15 cellular contexts compared by ENCODE assay signal in the genomic region with DNA sequence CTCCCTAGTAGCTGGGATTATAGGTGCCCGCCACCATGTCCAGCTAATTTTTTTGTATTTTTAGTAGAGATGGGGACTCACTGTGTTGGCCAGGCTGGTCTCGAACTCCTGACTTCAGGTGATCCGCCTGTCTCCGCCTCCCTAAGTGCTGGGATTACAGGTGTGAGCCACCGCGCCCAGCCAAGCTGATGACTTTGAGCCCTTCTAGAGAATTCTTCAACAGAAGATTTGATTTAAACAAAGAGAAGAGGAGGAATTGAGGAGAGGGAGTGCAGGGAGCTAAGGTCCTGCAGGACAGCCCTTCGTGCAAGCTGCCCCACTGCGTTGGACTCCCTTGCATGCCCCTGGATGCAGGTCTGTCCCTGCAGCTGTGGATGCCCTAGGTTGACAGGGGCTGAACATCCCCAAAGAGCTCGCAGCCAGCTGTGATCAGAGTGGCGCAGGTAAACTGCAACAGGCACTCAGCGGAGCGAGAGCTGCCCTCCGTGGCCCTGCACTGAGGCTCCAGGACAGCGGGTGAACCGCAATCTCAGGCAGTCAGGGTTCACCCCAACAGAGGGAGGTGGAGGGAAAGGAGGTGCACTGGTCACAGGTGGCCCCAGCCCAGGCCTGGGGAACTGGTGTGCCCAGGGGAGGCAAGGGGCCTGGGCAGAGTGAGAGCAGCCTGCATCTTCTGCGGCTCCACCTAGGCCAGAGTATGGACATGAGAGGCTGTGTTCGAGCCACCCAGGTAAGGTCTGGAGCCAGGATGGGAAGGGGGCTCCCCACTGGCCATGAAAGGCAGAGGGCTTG. TPM values are rescaled to one million over a fixed set of nuclear protein-coding genes. Genes with fewer than 3 reads are reported as not detected.
DNase-seq lines count a peak whose midpoint lies in the region; ATAC-seq, FAIRE-seq and TF ChIP-seq lines count a peak whose summit lies in the region.
"Had no signal": no experiment of that assay in that cellular context is flagged by ENCODE, and none has a peak within 500 bp of the region (broad histone marks: within the 10 kb centered on the region; RNA-seq: fewer than 3 reads in every experiment).

No MANE protein-coding gene starts in this region.

- no peak overlapping the region for H3K9ac ChIP-seq in HepG2 (ENCODE audit: insufficient read depth, low read depth, low read length)

- H3K9me3 ChIP-seq in RWPE2 (ENCODE audit: severe bottlenecking) (peaks cover 2% of the 10 kb centered on the region), HepG2 (ENCODE audit: low read length) (no peaks in the 10 kb centered on the region), testis (no peaks in the 10 kb centered on the region)

- POLR2A ChIA-PET in HepG2 (lab: Yijun Ruan, JAX), result no interaction called here

- H2AFZ ChIP-seq in HepG2 (ENCODE audit: low read length), result no peak overlapping the region

- DNase-seq in activated naive CD4-positive, alpha-beta T cell treated with Interleukin-2 at 50 U/mL for 16 hours, result peak; percentile 0
- no peak for DNase-seq in activated naive CD4-positive, alpha-beta T cell treated with anti-CD3 and anti-CD28 coated beads, Interleukin-2, amount 50 U/mL, for 16 hours
- DNase-seq in RWPE2 (ENCODE audit: low spot score), result peak; percentile 32
- no peak for DNase-seq in HepG2 (ENCODE audit: low spot score)
- peak; percentile 3 for DNase-seq in testis
- DNase-seq in NOMO-1 (lab: John Stamatoyannopoulos, UW; ENCODE audit: unreplicated experiment in 2 of 2), result no peak
- DNase-seq: KBM-7, NCI-H1092 treated with DMSO at 0.1 percent for 48 hours had no signal

- TF ChIP-seq RAD21 in HepG2 (CRISPR knock-in tag; IDR thresholded peaks at IDR 0.05), result no peak

- ATAC-seq in RWPE2 (ENCODE audit: low read depth) (no peak), HepG2 (peak; percentile 16; the same call in 2 of the 3 replicates), HG02623 (IDR thresholded peaks at IDR 0.05; ENCODE audit: unreplicated experiment) (no peak), HG02678 (IDR thresholded peaks at IDR 0.05; ENCODE audit: unreplicated experiment) (no peak)
- ATAC-seq: naive thymus-derived CD4-positive, alpha-beta T cell had no signal

- H3K4me3 ChIP-seq in RWPE2 (ENCODE audit: severe bottlenecking) (no peak overlapping the region), HepG2 (replicated peaks in 1 of 3; ENCODE audit: insufficient read depth in 1 of 3, low read depth in 2 of 3, low read length in 3 of 3) (no peak overlapping the region), testis (no peak overlapping the region)
- H3K4me3 ChIP-seq: lung had no signal

- in situ Hi-C loops in HepG2 (cut with HindIII; ENCODE audit: extremely low pct_ligation_motif_present, low pct_unique_long_range_greater_than_20kb), result loop anchor here (25.0 kb wide), 2 partner anchors 90 to 265 kb away; no protein-coding TSS in a partner anchor

- H3K27ac ChIP-seq in RWPE2 (ENCODE audit: poor library complexity, severe bottlenecking), result no peak overlapping the region
- no peak overlapping the region for H3K27ac ChIP-seq in HepG2 (ENCODE audit: extremely low read length, insufficient read depth, low read length)
- H3K27ac ChIP-seq in testis, result no peak overlapping the region
- H3K27ac ChIP-seq: HL-60 had no signal

- no peak overlapping the region for H3K4me2 ChIP-seq in HepG2 (ENCODE audit: low read depth, low read length)

- intact Hi-C loops in HepG2 (cut with micrococcal nuclease; ENCODE audit: unreplicated experiment), result no loop called here
- intact Hi-C loops in testis (cut with DNase I; ENCODE audit: low total_unique reads), result no loop called here

- no peaks in the 10 kb centered on the region for H3K36me3 ChIP-seq in RWPE2 (ENCODE audit: low read depth)
- no peaks in the 10 kb centered on the region for H3K36me3 ChIP-seq in HepG2 (replicated peaks in 1 of 2; ENCODE audit: control insufficient read depth in 1 of 2, insufficient read depth in 2 of 2, low read length in 2 of 2)
- H3K36me3 ChIP-seq in testis (ENCODE audit: low read depth, missing control alignments), result no peaks in the 10 kb centered on the region

- TF ChIP-seq CTCF in RWPE2 (IDR thresholded peaks at IDR 0.05; ENCODE audit: poor library complexity, severe bottlenecking) (no peak), HepG2 (CRISPR knock-in tag; IDR thresholded peaks at IDR 0.05) (no peak), testis (IDR thresholded peaks at IDR 0.05) (no peak)

- FAIRE-seq in HepG2 (lab: Jason Lieb, UNC), result no peak
- FAIRE-seq: endometrium had no signal

- H3K27me3 ChIP-seq in RWPE2 (ENCODE audit: insufficient read depth, poor library complexity, severe bottlenecking) (no peaks in the 10 kb centered on the region), HepG2 (ENCODE audit: control insufficient read depth in 1 of 2, insufficient read depth in 2 of 2, low read length in 2 of 2) (peaks cover 5 to 21% of the 10 kb centered on the region in 2 experiments; a peak in 4 of 5 replicates), testis (no peaks in the 10 kb centered on the region)

- WGBS in HepG2 (ENCODE audit: low lambda C conversion rate), result 68% methylated on average over 15 of the region's 17 CpGs
- WGBS in testis, 2 donors, result 93 to 95% methylated on average over 13 to 17 of the region's 17 CpGs

- TF ChIP-seq EP300 in HepG2 (IDR thresholded peaks at IDR 0.05; ENCODE audit: low read depth in 2 of 2, low read length in 2 of 2), result no peak
- TF ChIP-seq EP300 in HepG2 (CRISPR knock-in tag; IDR thresholded peaks at IDR 0.05; ENCODE audit: borderline replicate concordance), result no peak

- no peaks in the 10 kb centered on the region for H3K79me2 ChIP-seq in HepG2 (ENCODE audit: insufficient read depth, low read length)

- H3K4me1 ChIP-seq in RWPE2 (ENCODE audit: insufficient read depth, poor library complexity, severe bottlenecking) (peaks cover 7% of the 10 kb centered on the region), HepG2 (ENCODE audit: insufficient read depth, low read length) (peaks cover 7% of the 10 kb centered on the region), testis (peaks cover 28% of the 10 kb centered on the region)

- TF ChIP-seq POLR2A in HepG2 (IDR thresholded peaks at IDR 0.05; ENCODE audit: insufficient read depth in 1 of 2, low read depth in 2 of 2, low read length in 2 of 2), result no peak
- no peak for TF ChIP-seq POLR2A in testis (IDR thresholded peaks at IDR 0.05)

- CTCF ChIA-PET in HepG2 (lab: Yijun Ruan, JAX; ENCODE audit: low intra/inter-chr PET ratio, low total read pairs), result no interaction called here

- H4K20me1 ChIP-seq in HepG2 (ENCODE audit: insufficient read depth, low read length), result no peaks in the 10 kb centered on the region

- BruUV-seq in HepG2 (replicated peaks; lab: Mats Ljungman, UMichigan), result no TSS peak

RNA-seq across cellular contexts. Expression of a gene that starts 13.6 kb away (rescaled TPM):
- total RNA-seq in HepG2 (2016; rRNA removed; fragmentation: Illumina TruSeq; extraction: Trizol), result not detected in 2 replicates
- total RNA-seq in HepG2 (2016; cell fraction: cytosol; rRNA removed; fragmentation: Illumina TruSeq; extraction: Trizol; ENCODE audit: low read depth), result not detected in 2 replicates
- not detected in 2 replicates for total RNA-seq in HepG2 (2016; cell fraction: insoluble cytoplasmic fraction; rRNA removed; fragmentation: Illumina TruSeq; extraction: Trizol)
- not detected in 2 replicates for total RNA-seq in HepG2 (2016; cell fraction: membrane; rRNA removed; fragmentation: Illumina TruSeq; extraction: Trizol)
- total RNA-seq in HepG2 (2016; cell fraction: nucleus; rRNA removed; fragmentation: Illumina TruSeq; extraction: Trizol), result not detected in 2 replicates
- not detected in 2 replicates for polyA plus RNA-seq in HepG2 (2011; rRNA removed)
- polyA plus RNA-seq in HepG2 (2011; cell fraction: cytosol; rRNA removed), result not detected in 2 replicates
- 0.10 TPM in 1 of 2 replicates, not detected in the other for polyA plus RNA-seq in HepG2 (2011; cell fraction: nucleus; rRNA removed)
- not detected in 2 replicates for polyA plus RNA-seq in HepG2 (2012)
- not detected in 2 replicates for polyA plus RNA-seq in HepG2 (2016; cell fraction: cytosol; fragmentation: Illumina TruSeq; extraction: Trizol; ENCODE audit: low read depth)
- not detected in 2 replicates for polyA plus RNA-seq in HepG2 (2016; cell fraction: insoluble cytoplasmic fraction; fragmentation: Illumina TruSeq; extraction: Trizol; ENCODE audit: low read depth)
- not detected in 2 replicates for polyA plus RNA-seq in HepG2 (2016; cell fraction: membrane; fragmentation: Illumina TruSeq; extraction: Trizol; ENCODE audit: low read depth)
- not detected in 2 replicates for polyA plus RNA-seq in HepG2 (2016; cell fraction: nucleus; fragmentation: Illumina TruSeq; extraction: Trizol; ENCODE audit: insufficient read depth, low read depth)
- polyA minus RNA-seq in HepG2 (2011; rRNA and poly(A)+ RNA removed; ENCODE audit: low replicate concordance), result 0.07 TPM in 1 of 2 replicates, not detected in the other
- not detected in 2 replicates for polyA minus RNA-seq in HepG2 (2011; cell fraction: cytosol; rRNA and poly(A)+ RNA removed)
- polyA minus RNA-seq in HepG2 (2011; cell fraction: nucleus; rRNA and poly(A)+ RNA removed), result not detected in 2 replicates
- 1 to 10 TPM; 2.4 to 2.6 TPM for total RNA-seq in testis
- polyA plus RNA-seq in testis (ENCODE audit: insufficient read depth, low read depth, low replicate concordance), result 2.1 TPM
- total RNA-seq: RPMI7951 had no signal
- polyA plus RNA-seq: naive thymus-derived CD4-positive, alpha-beta T cell had no signal

RNA-seq across cellular contexts. Expression of a gene that starts 35.5 kb away (rescaled TPM):
- total RNA-seq in HepG2 (2016; rRNA removed; fragmentation: Illumina TruSeq; extraction: Trizol) (not detected in 2 replicates), testis (1 to 10 TPM in 1 of 2 donors, under 1 TPM in 1; 0.87 to 1.6 TPM)
- not detected in 2 replicates for total RNA-seq in HepG2 (2016; cell fraction: cytosol; rRNA removed; fragmentation: Illumina TruSeq; extraction: Trizol; ENCODE audit: low read depth)
- total RNA-seq in HepG2 (2016; cell fraction: insoluble cytoplasmic fraction; rRNA removed; fragmentation: Illumina TruSeq; extraction: Trizol), result not detected in 2 replicates
- total RNA-seq in HepG2 (2016; cell fraction: membrane; rRNA removed; fragmentation: Illumina TruSeq; extraction: Trizol), result not detected in 2 replicates
- total RNA-seq in HepG2 (2016; cell fraction: nucleus; rRNA removed; fragmentation: Illumina TruSeq; extraction: Trizol), result not detected in 2 replicates
- polyA plus RNA-seq in HepG2 (2011; rRNA removed) (not detected in 2 replicates), testis (ENCODE audit: insufficient read depth, low read depth, low replicate concordance) (0.58 TPM)
- not detected in 2 replicates for polyA plus RNA-seq in HepG2 (2011; cell fraction: cytosol; rRNA removed)
- not detected in 2 replicates for polyA plus RNA-seq in HepG2 (2011; cell fraction: nucleus; rRNA removed)
- polyA plus RNA-seq in HepG2 (2012), result not detected in 2 replicates
- not detected in 2 replicates for polyA plus RNA-seq in HepG2 (2016; cell fraction: cytosol; fragmentation: Illumina TruSeq; extraction: Trizol; ENCODE audit: low read depth)
- not detected in 2 replicates for polyA plus RNA-seq in HepG2 (2016; cell fraction: insoluble cytoplasmic fraction; fragmentation: Illumina TruSeq; extraction: Trizol; ENCODE audit: low read depth)
- polyA plus RNA-seq in HepG2 (2016; cell fraction: membrane; fragmentation: Illumina TruSeq; extraction: Trizol; ENCODE audit: low read depth), result not detected in 2 replicates
- polyA plus RNA-seq in HepG2 (2016; cell fraction: nucleus; fragmentation: Illumina TruSeq; extraction: Trizol; ENCODE audit: insufficient read depth, low read depth), result not detected in 2 replicates
- polyA minus RNA-seq in HepG2 (2011; rRNA and poly(A)+ RNA removed; ENCODE audit: low replicate concordance), result 1.6 TPM in 1 of 2 replicates, not detected in the other
- polyA minus RNA-seq in HepG2 (2011; cell fraction: cytosol; rRNA and poly(A)+ RNA removed), result not detected in 2 replicates
- not detected in 2 replicates for polyA minus RNA-seq in HepG2 (2011; cell fraction: nucleus; rRNA and poly(A)+ RNA removed)
- total RNA-seq: lung, RPMI7951 had no signal

RNA-seq across cellular contexts. Expression of a gene that starts 42.4 kb away (rescaled TPM):
- total RNA-seq in HepG2 (2016; rRNA removed; fragmentation: Illumina TruSeq; extraction: Trizol), result not detected in 2 replicates
- total RNA-seq in HepG2 (2016; cell fraction: cytosol; rRNA removed; fragmentation: Illumina TruSeq; extraction: Trizol; ENCODE audit: low read depth), result not detected in 2 replicates
- not detected in 2 replicates for total RNA-seq in HepG2 (2016; cell fraction: insoluble cytoplasmic fraction; rRNA removed; fragmentation: Illumina TruSeq; extraction: Trizol)
- not detected in 2 replicates for total RNA-seq in HepG2 (2016; cell fraction: membrane; rRNA removed; fragmentation: Illumina TruSeq; extraction: Trizol)
- not detected in 2 replicates for total RNA-seq in HepG2 (2016; cell fraction: nucleus; rRNA removed; fragmentation: Illumina TruSeq; extraction: Trizol)
- not detected in 2 replicates for polyA plus RNA-seq in HepG2 (2011; rRNA removed)
- 0.04 TPM in 1 of 2 replicates, not detected in the other for polyA plus RNA-seq in HepG2 (2011; cell fraction: cytosol; rRNA removed)
- polyA plus RNA-seq in HepG2 (2011; cell fraction: nucleus; rRNA removed), result 0.12 and 0.18 TPM in 2 replicates
- polyA plus RNA-seq in HepG2 (2012), result not detected in 2 replicates
- not detected in 2 replicates for polyA plus RNA-seq in HepG2 (2016; cell fraction: cytosol; fragmentation: Illumina TruSeq; extraction: Trizol; ENCODE audit: low read depth)
- not detected in 2 replicates for polyA plus RNA-seq in HepG2 (2016; cell fraction: insoluble cytoplasmic fraction; fragmentation: Illumina TruSeq; extraction: Trizol; ENCODE audit: low read depth)
- polyA plus RNA-seq in HepG2 (2016; cell fraction: membrane; fragmentation: Illumina TruSeq; extraction: Trizol; ENCODE audit: low read depth), result not detected in 2 replicates
- not detected in 2 replicates for polyA plus RNA-seq in HepG2 (2016; cell fraction: nucleus; fragmentation: Illumina TruSeq; extraction: Trizol; ENCODE audit: insufficient read depth, low read depth)
- polyA minus RNA-seq in HepG2 (2011; rRNA and poly(A)+ RNA removed; ENCODE audit: low replicate concordance), result 103 TPM in 1 of 2 replicates, not detected in the other
- polyA minus RNA-seq in HepG2 (2011; cell fraction: cytosol; rRNA and poly(A)+ RNA removed), result 0.69 and 1.3 TPM in 2 replicates
- 0.25 and 0.52 TPM in 2 replicates for polyA minus RNA-seq in HepG2 (2011; cell fraction: nucleus; rRNA and poly(A)+ RNA removed)
- total RNA-seq in testis, result 10 to 100 TPM in 1 of 2 donors, 1 to 10 TPM in 1; 6.3 to 16.5 TPM
- polyA plus RNA-seq in testis (ENCODE audit: insufficient read depth, low read depth, low replicate concordance), result 5.7 TPM

Comparison
In these comparisons a context has a peak if more than half of its experiments do, and no peak if none do; other contexts are left out.
1. DNase-seq: peak in activated naive CD4-positive, alpha-beta T cell treated with Interleukin-2 at 50 U/mL for 16 hours (single experiment), RWPE2 (single experiment) and testis (single experiment); none in activated naive CD4-positive, alpha-beta T cell treated with anti-CD3 and anti-CD28 coated beads, Interleukin-2, amount 50 U/mL, for 16 hours (single experiment), HepG2 (single experiment) and NOMO-1 (0 of 2).
2. RNA of a gene that starts 42.4 kb away (total RNA-seq): 6.3 to 16.5 TPM in testis; not detected in HepG2; every median in the first group is over 4 times any median in the second.